In the genomic region with DNA sequence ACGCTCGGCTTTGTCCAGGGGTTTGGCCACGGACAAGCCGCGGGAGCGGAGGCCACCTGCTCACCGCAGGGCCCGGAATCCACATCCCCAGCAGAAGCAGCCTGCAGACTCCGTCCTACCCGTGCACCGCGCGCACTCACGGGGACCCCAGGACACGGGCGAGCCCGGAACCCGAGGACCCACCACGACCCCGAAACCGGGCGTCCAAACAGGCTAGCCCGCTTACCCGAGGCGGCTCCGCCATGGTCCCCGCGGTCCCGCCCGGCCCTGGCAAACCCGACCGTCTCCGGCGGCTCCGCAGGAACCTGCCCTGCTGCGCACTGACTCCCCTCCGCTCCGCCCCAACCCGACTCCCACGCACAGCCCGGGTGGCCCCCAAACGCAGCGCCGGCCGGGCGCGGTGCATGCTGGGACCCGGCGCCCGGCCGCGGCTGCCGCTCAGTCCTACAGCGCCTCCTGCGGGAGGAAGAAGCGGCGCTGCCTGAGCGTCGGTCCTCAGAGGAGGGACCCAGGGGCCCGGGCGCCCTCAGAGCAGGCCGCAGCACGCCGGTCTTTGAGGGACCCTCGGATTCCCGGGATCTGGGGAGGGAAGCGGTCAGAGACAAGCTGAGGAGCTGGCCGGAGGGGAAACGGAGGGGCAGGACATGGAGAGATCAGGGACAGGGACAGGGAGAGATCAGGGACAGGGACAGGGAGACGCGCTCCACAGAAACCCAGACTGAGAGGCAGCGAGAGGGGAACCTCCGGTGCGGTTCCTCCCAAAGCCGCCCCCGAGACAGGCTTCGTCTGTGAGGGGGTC, we compare ENCODE assay signal across 8 cellular contexts. TPM values are rescaled to one million over a fixed set of nuclear protein-coding genes. Genes with fewer than 3 reads are reported as not detected.
DNase-seq lines count a peak whose midpoint lies in the region; FAIRE-seq and TF ChIP-seq lines count a peak whose summit lies in the region.

A gene with protein sequence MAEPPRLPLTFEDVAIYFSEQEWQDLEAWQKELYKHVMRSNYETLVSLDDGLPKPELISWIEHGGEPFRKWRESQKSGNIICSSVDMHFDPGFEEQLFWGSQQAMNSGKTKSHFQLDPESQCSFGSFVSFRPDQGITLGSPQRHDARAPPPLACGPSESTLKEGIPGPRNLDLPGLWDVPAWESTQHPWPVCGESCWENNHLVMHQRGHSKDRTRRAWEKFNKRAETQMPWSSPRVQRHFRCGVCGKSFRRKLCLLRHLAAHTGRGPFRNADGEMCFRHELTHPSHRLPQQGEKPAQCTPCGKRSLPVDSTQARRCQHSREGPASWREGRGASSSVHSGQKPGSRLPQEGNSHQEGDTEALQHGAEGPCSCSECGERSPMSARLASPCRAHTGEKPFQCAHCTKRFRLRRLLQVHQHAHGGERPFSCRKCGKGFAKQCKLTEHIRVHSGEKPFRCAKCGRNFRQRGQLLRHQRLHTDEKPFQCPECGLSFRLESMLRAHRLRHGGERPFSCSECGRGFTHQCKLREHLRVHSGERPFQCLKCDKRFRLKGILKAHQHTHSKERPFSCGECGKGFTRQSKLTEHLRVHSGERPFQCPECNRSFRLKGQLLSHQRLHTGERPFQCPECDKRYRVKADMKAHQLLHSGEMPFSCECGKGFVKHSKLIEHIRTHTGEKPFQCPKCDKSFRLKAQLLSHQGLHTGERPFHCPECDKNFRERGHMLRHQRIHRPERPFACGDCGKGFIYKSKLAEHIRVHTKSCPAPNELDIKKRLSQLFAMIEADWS (minus strand): TSS at position 322 of the 799 bp plus-strand sequence. CDS start 78 bp downstream, at position 244.

- intact Hi-C loops in Caco-2 (cut with micrococcal nuclease; ENCODE audit: unreplicated experiment), result loop anchor here (1.0 to 5.0 kb wide), 7 partner anchors 22 to 588 kb away; a partner anchor contains a TSS

- no peak within 1 kb of the TSS for H2BK15ac ChIP-seq in H1 (ENCODE audit: low read length)

- H3K36me3 Mint-ChIP-seq in Caco-2 (ENCODE audit: insufficient read depth, unreplicated experiment) (peaks cover 25% of the 10 kb centered on the region), mesothelial cell of epicardium (peaks cover 14% of the 10 kb centered on the region)

- TF ChIP-seq CTCF in Caco-2 (IDR thresholded peaks at IDR 0.05; ENCODE audit: insufficient read depth in 1 of 2, low read depth in 1 of 2, low read length in 1 of 2, severe bottlenecking in 1 of 2, unreplicated experiment in 1 of 2), result peak; percentile 79 to 86
- TF ChIP-seq CTCF in GM20000 (IDR thresholded peaks at IDR 0.05; ENCODE audit: extremely low read depth, missing control alignments), result peak; percentile 71
- TF ChIP-seq CTCF in H1 (IDR thresholded peaks at IDR 0.05; ENCODE audit: control extremely low read depth in 1 of 3, insufficient read depth in 1 of 3, low read depth in 1 of 3, low read length in 3 of 3), result peak; percentile 83 to 93 (median 85)
- TF ChIP-seq CTCF in mesothelial cell of epicardium (IDR thresholded peaks at IDR 0.05; ENCODE audit: unreplicated experiment), result peak; percentile 82

- peak within 1 kb of the TSS; percentile 80 for H3K56ac ChIP-seq in H1 (replicated peaks; ENCODE audit: insufficient read length, low read depth, low read length)

- H3K14ac ChIP-seq in H1 (ENCODE audit: insufficient read length), result peak within 1 kb of the TSS; percentile 55

- peak in 1 of 2 experiments; percentile 20; a peak in 1 of 3 replicates for TF ChIP-seq EP300 in H1 (IDR thresholded peaks at IDR 0.05; ENCODE audit: borderline replicate concordance in 1 of 2, low read depth in 2 of 2, low read length in 2 of 2)

- TF ChIP-seq POLR2A in H1 (IDR thresholded peaks at IDR 0.05; ENCODE audit: control extremely low read depth in 1 of 2, low read depth in 2 of 2, low read length in 2 of 2), result peak; percentile 74 to 81

- peak within 1 kb of the TSS; percentile 81 for H3K4me3 Mint-ChIP-seq in Caco-2 (ENCODE audit: unreplicated experiment)
- peak within 1 kb of the TSS; percentile 99 for H3K4me3 Mint-ChIP-seq in mesothelial cell of epicardium

- H3K79me2 ChIP-seq in H1 (ENCODE audit: control insufficient read depth in 1 of 2, insufficient read depth in 2 of 2, low read length in 2 of 2), result peaks cover 0 to 30% of the 10 kb centered on the region in 2 experiments; a peak in 2 of 4 replicates

- H3K18ac ChIP-seq in H1 (ENCODE audit: extremely low read depth, low read length), result peak within 1 kb of the TSS; percentile 93

- H3K27ac Mint-ChIP-seq in Caco-2 (ENCODE audit: unreplicated experiment) (peak within 1 kb of the TSS; percentile 91), mesothelial cell of epicardium (peak within 1 kb of the TSS; percentile 100)

- H3K36me3 ChIP-seq in Caco-2 (ENCODE audit: control insufficient read depth, insufficient read depth, low read length) (no peaks in the 10 kb centered on the region), H1 (ENCODE audit: control insufficient read depth in 2 of 4, insufficient read depth in 4 of 4, low read length in 3 of 4) (peaks cover 0 to 10% (median 3%) of the 10 kb centered on the region in 4 experiments; a peak in 3 of 8 replicates)

- peak within 1 kb of the TSS; percentile 46 to 91 (median 80); a peak in 6 of 7 replicates for H3K9ac ChIP-seq in H1 (replicated peaks in 1 of 4; ENCODE audit: extremely low read depth in 1 of 4, low read depth in 3 of 4, low read length in 3 of 4)

- H3K9me3 ChIP-seq in Caco-2, result no peaks in the 10 kb centered on the region
- H3K9me3 ChIP-seq in H1 (ENCODE audit: insufficient read depth in 2 of 2, low read depth in 1 of 2, low read length in 1 of 2), result 0 out of 4 replicates have a peak, but pooled peaks cover 0 to 3% of the 10 kb centered on the region in 2 experiments

- peak within 1 kb of the TSS; percentile 80 for H4K91ac ChIP-seq in H1 (replicated peaks; ENCODE audit: insufficient read length, low read length)

- peak within 1 kb of the TSS; percentile 88 for H3K27ac ChIP-seq in H1 (ENCODE audit: low read depth, low read length)

- H3K27me3 ChIP-seq in Caco-2 (replicated peaks; ENCODE audit: control insufficient read depth, insufficient read depth, low read length) (no peaks in the 10 kb centered on the region), H1 (replicated peaks in 1 of 4; ENCODE audit: control insufficient read depth in 3 of 4, extremely low read depth in 1 of 4, insufficient read depth in 3 of 4, low read length in 3 of 4) (no peaks in the 10 kb centered on the region)

- H3K4ac ChIP-seq in H1 (replicated peaks; ENCODE audit: insufficient read length, low read depth, low read length), result peak within 1 kb of the TSS; percentile 95

- peak; percentile 76 to 90 for TF ChIP-seq RAD21 in H1 (IDR thresholded peaks at IDR 0.05 in 1 of 2, conservative IDR thresholded peaks at IDR 0.05 in 1 of 2; ENCODE audit: low read depth in 2 of 2, low read length in 2 of 2)

- peak within 1 kb of the TSS; percentile 91; the same call in 1 of the 2 replicates for H2BK5ac ChIP-seq in H1 (ENCODE audit: low read depth, low read length)

- POLR2A ChIA-PET in Caco-2 (lab: Charles Lee) (no interaction called here), H1 (lab: Charles Lee; ENCODE audit: partially characterized antibody) (interaction anchor here (1.0 kb wide), 1 partner anchor 60 kb away, joined by 3 read pairs; no protein-coding TSS in a partner anchor)

- H3K4me3 ChIP-seq in Caco-2 (ENCODE audit: low read depth, low read length) (peak within 1 kb of the TSS; percentile 100), H1 (ENCODE audit: extremely low read depth in 1 of 4, insufficient read depth in 2 of 4, low read depth in 3 of 4, low read length in 4 of 4) (peak within 1 kb of the TSS; percentile 73 to 98 (median 86))

- peaks cover 5% of the 10 kb centered on the region for H3K4me1 Mint-ChIP-seq in Caco-2 (ENCODE audit: low read depth, unreplicated experiment)
- peaks cover 17% of the 10 kb centered on the region for H3K4me1 Mint-ChIP-seq in mesothelial cell of epicardium

- peak within 1 kb of the TSS; percentile 38 to 92 for H3K4me2 ChIP-seq in H1 (ENCODE audit: insufficient read depth in 1 of 2, low read depth in 2 of 2, low read length in 2 of 2)

- H2BK12ac ChIP-seq in H1 (ENCODE audit: low read depth, low read length), result no peak within 1 kb of the TSS

- H3K23me2 ChIP-seq in H1 (ENCODE audit: low read depth, low read length), result peaks cover 3% of the 10 kb centered on the region; the same call in 1 of the 2 replicates

- BruUV-seq in Caco-2 (replicated peaks; lab: Mats Ljungman, UMichigan), result no TSS peak

- no peak within 1 kb of the TSS for H2AK5ac ChIP-seq in H1 (ENCODE audit: low read depth, low read length)

- CTCF ChIA-PET in Caco-2 (lab: Charles Lee) (no interaction called here), H1 (lab: Charles Lee; ENCODE audit: partially characterized antibody) (interaction anchor here (0.7 to 2.0 kb wide), 5 partner anchors 9 to 96 kb away, joined by 3 to 6 read pairs (median 4); no protein-coding TSS in a partner anchor)

- peak; percentile 88 to 92 for DNase-seq in Caco-2
- DNase-seq in GM20000 (ENCODE audit: low spot score), result peak; percentile 97
- DNase-seq in HS-5 (ENCODE audit: low read depth), result peak; percentile 30
- peak; percentile 90 for DNase-seq in NK-92 treated with Interleukin-12 subunit alpha and Interleukin-12 subunit beta, amount 100 ng/mL, for 24 hours (lab: John Stamatoyannopoulos, UW)
- DNase-seq in activated CD8-positive, alpha-beta memory T cell treated with anti-CD3 and anti-CD28 coated beads for 4 hours (ENCODE audit: low read depth in 2 of 2), result peak; percentile 86 to 88
- DNase-seq in H1 (ENCODE audit: low read depth in 1 of 2, low spot score in 2 of 2), result peak; percentile 64 to 89
- peak; percentile 93 to 95 for DNase-seq in mesothelial cell of epicardium (ENCODE audit: low spot score in 2 of 2, unreplicated experiment in 2 of 2)
- peak; percentile 92 to 94 for DNase-seq in stimulated activated CD8-positive, alpha-beta memory T cell treated with anti-CD3 and anti-CD28 coated beads, Interleukin-15, amount 100 ng/mL, for 4 hours (ENCODE audit: low read depth in 2 of 2)

- peak within 1 kb of the TSS; percentile 92 for H4K5ac ChIP-seq in H1 (ENCODE audit: insufficient read length, low read depth, low read length)

- H4K20me1 ChIP-seq in H1 (replicated peaks in 1 of 2; ENCODE audit: control insufficient read depth in 1 of 2, insufficient read depth in 2 of 2, low read length in 2 of 2), result no peaks in the 10 kb centered on the region

- WGBS in H1 (ENCODE audit: extremely low coverage in 1 of 2, insufficient coverage in 1 of 2, insufficient read length in 1 of 2, insufficient replicate concordance in 2 of 2, low coverage in 1 of 2, low lambda C conversion rate in 2 of 2, missing lambda C conversion rate in 1 of 2), 2 experiments, result 3% methylated on average over 33 of the region's 77 CpGs; no CpG with 5 or more reads in 1 of the 2 experiments

- H2BK20ac ChIP-seq in H1 (ENCODE audit: low read length), result no peak within 1 kb of the TSS

- no peaks in the 10 kb centered on the region for H3K9me3 Mint-ChIP-seq in Caco-2 (ENCODE audit: unreplicated experiment)
- peaks cover 8% of the 10 kb centered on the region for H3K9me3 Mint-ChIP-seq in mesothelial cell of epicardium

- FAIRE-seq in H1 (lab: Jason Lieb, UNC), result no peak

- H4K8ac ChIP-seq in H1 (ENCODE audit: extremely low read depth, insufficient read depth, low read length), result peak within 1 kb of the TSS; percentile 94

- peak within 1 kb of the TSS; percentile 83 for H2BK120ac ChIP-seq in H1 (replicated peaks; ENCODE audit: low read depth, low read length)

- H2AFZ ChIP-seq in H1 (ENCODE audit: low read length), result peak within 1 kb of the TSS; percentile 72; the same call in 1 of the 2 replicates

- H3K4me1 ChIP-seq in Caco-2 (peaks cover 8% of the 10 kb centered on the region; the same call in 1 of the 2 replicates), H1 (replicated peaks in 1 of 4; ENCODE audit: control insufficient read depth in 3 of 4, insufficient read depth in 4 of 4, low read length in 3 of 4) (peaks cover 0 to 4% (median under 1%) of the 10 kb centered on the region in 4 experiments; a peak in 2 of 7 replicates)

- H3K27me3 Mint-ChIP-seq in Caco-2 (ENCODE audit: insufficient read depth, unreplicated experiment), result no peaks in the 10 kb centered on the region
- no peaks in the 10 kb centered on the region for H3K27me3 Mint-ChIP-seq in mesothelial cell of epicardium (ENCODE audit: low read depth)

- H3K23ac ChIP-seq in H1 (ENCODE audit: insufficient read length), result no peak within 1 kb of the TSS

- H3K79me1 ChIP-seq in H1 (ENCODE audit: low read depth, low read length), result peaks cover 7% of the 10 kb centered on the region

RNA-seq across cellular contexts. Expression of the gene that starts here (rescaled TPM):
- total RNA-seq in Caco-2 (2022) (9.4 and 9.5 TPM in 2 replicates), mesothelial cell of epicardium (10.9 to 12.1 TPM (median 11.0 TPM) in 3 replicates)
- 15.8 and 16.3 TPM in 2 replicates for total RNA-seq in H1 (2021; fragmentation: NEBNext Ultra II Directional; extraction: Animal tissue kit (Norgen Biotek cat#: 25700))
- polyA plus RNA-seq in H1 (2011; rRNA removed), result 7.7 and 8.3 TPM in 2 replicates
- 9.7 TPM for polyA plus RNA-seq in H1 (2011; cell fraction: cytosol; rRNA removed)
- 11.8 TPM for polyA plus RNA-seq in H1 (2011; cell fraction: nucleus; rRNA removed)
- 8.8 to 11.6 TPM (median 11.2 TPM) in 4 replicates for polyA plus RNA-seq in H1 (2012, experiment 1 of 2)
- polyA plus RNA-seq in H1 (2012, experiment 2 of 2), result 4.3 TPM
- 7.2 TPM for polyA plus RNA-seq in H1 (2013, experiment 1 of 2)
- polyA plus RNA-seq in H1 (2013, experiment 2 of 2), result 7.1 TPM
- polyA minus RNA-seq in H1 (2011; rRNA and poly(A)+ RNA removed), result 15.4 and 16.4 TPM in 2 replicates
- polyA minus RNA-seq in H1 (2011; cell fraction: cytosol; rRNA and poly(A)+ RNA removed), result 11.0 TPM
- 14.8 TPM for polyA minus RNA-seq in H1 (2011; cell fraction: nucleus; rRNA and poly(A)+ RNA removed)

Comparison
In these comparisons a context has a peak if more than half of its experiments do, and no peak if none do; other contexts are left out.
1. Peak in every context shown above with its lines: DNase-seq, H3K4me3 ChIP-seq and H3K27ac ChIP-seq.
2. DNase-seq: peak in every context shown above with its lines; median percentile 97 in GM20000; 94 in mesothelial cell of epicardium; 93 in stimulated activated CD8-positive, alpha-beta memory T cell treated with anti-CD3 and anti-CD28 coated beads, Interleukin-15, amount 100 ng/mL, for 4 hours; 90 in Caco-2; 90 in NK-92 treated with Interleukin-12 subunit alpha and Interleukin-12 subunit beta, amount 100 ng/mL, for 24 hours; 87 in activated CD8-positive, alpha-beta memory T cell treated with anti-CD3 and anti-CD28 coated beads for 4 hours; 76 in H1; 30 in HS-5.